In genomic region chr10:73713912-73714311, GRCh38 we compare ENCODE assay signal across 1 cellular context.
TF ChIP-seq lines count a peak whose summit lies in the region.
"Not testable (repeated sequence)": the region's sequence is repeated elsewhere in the genome, so short reads cannot be mapped to it uniquely, and the experiment has no call there.

No MANE protein-coding gene starts in this region.

TF ChIP-seq in HepG2, 621 proteins besides CTCF, POLR2A, EP300 and RAD21:
- TF ChIP-seq FOXA3 (CRISPR knock-in tag; IDR thresholded peaks at IDR 0.05) (peak; percentile 28; the same call in 1 of the 2 replicates), SAP130 (CRISPR knock-in tag; IDR thresholded peaks at IDR 0.05; ENCODE audit: low read depth) (peak; percentile 66), CREB1 (IDR thresholded peaks at IDR 0.05) (peak; percentile 17; the same call in 1 of the 2 replicates), FOSL2 (CRISPR knock-in tag; IDR thresholded peaks at IDR 0.05) (peak; percentile 92), FOSL1 (CRISPR knock-in tag; IDR thresholded peaks at IDR 0.05; ENCODE audit: borderline replicate concordance) (0 out of 2 replicates have a peak, but pooled peaks have one; percentile 63), RARA (CRISPR knock-in tag; IDR thresholded peaks at IDR 0.05) (peak; percentile 38; the same call in 1 of the 2 replicates), ARID5B (CRISPR knock-in tag; IDR thresholded peaks at IDR 0.05) (peak; percentile 53; the same call in 1 of the 2 replicates), MED1 (CRISPR knock-in tag; IDR thresholded peaks at IDR 0.05) (0 out of 2 replicates have a peak, but pooled peaks have one; percentile 25), FOXP1 (CRISPR knock-in tag; IDR thresholded peaks at IDR 0.05) (peak; percentile 24; the same call in 1 of the 2 replicates), SOX5 (CRISPR knock-in tag; IDR thresholded peaks at IDR 0.05; ENCODE audit: borderline replicate concordance) (peak; percentile 32; the same call in 1 of the 2 replicates), TFAP4 (IDR thresholded peaks at IDR 0.05; ENCODE audit: borderline replicate concordance, low read depth) (peak; percentile 29; the same call in 1 of the 2 replicates), SIX4 (CRISPR knock-in tag; IDR thresholded peaks at IDR 0.05) (peak; percentile 90), CREM (IDR thresholded peaks at IDR 0.05) (peak; percentile 24; the same call in 1 of the 2 replicates), CEBPG (CRISPR knock-in tag; IDR thresholded peaks at IDR 0.05) (0 out of 2 replicates have a peak, but pooled peaks have one; percentile 6), FOXA1 (CRISPR knock-in tag; IDR thresholded peaks at IDR 0.05) (0 out of 2 replicates have a peak, but pooled peaks have one; percentile 29), TEAD3 (CRISPR knock-in tag; optimal IDR thresholded peaks at IDR 0.05; ENCODE audit: borderline replicate concordance) (peak; percentile 54), ZBTB26 (CRISPR knock-in tag; IDR thresholded peaks at IDR 0.05; ENCODE audit: borderline replicate concordance) (peak; percentile 74; the same call in 1 of the 2 replicates), TCF7 (IDR thresholded peaks at IDR 0.05; ENCODE audit: low read depth) (peak; percentile 49; the same call in 1 of the 2 replicates)
- TF ChIP-seq CREB1 (CRISPR knock-in tag; IDR thresholded peaks at IDR 0.05); FOXP1 (IDR thresholded peaks at IDR 0.05); CREM (CRISPR knock-in tag; IDR thresholded peaks at IDR 0.05); FOXA1 (IDR thresholded peaks at IDR 0.05): not testable (repeated sequence)
- TF ChIP-seq, protein P1, sequence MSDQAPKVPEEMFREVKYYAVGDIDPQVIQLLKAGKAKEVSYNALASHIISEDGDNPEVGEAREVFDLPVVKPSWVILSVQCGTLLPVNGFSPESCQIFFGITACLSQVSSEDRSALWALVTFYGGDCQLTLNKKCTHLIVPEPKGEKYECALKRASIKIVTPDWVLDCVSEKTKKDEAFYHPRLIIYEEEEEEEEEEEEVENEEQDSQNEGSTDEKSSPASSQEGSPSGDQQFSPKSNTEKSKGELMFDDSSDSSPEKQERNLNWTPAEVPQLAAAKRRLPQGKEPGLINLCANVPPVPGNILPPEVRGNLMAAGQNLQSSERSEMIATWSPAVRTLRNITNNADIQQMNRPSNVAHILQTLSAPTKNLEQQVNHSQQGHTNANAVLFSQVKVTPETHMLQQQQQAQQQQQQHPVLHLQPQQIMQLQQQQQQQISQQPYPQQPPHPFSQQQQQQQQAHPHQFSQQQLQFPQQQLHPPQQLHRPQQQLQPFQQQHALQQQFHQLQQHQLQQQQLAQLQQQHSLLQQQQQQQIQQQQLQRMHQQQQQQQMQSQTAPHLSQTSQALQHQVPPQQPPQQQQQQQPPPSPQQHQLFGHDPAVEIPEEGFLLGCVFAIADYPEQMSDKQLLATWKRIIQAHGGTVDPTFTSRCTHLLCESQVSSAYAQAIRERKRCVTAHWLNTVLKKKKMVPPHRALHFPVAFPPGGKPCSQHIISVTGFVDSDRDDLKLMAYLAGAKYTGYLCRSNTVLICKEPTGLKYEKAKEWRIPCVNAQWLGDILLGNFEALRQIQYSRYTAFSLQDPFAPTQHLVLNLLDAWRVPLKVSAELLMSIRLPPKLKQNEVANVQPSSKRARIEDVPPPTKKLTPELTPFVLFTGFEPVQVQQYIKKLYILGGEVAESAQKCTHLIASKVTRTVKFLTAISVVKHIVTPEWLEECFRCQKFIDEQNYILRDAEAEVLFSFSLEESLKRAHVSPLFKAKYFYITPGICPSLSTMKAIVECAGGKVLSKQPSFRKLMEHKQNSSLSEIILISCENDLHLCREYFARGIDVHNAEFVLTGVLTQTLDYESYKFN (CRISPR knock-in tag; conservative IDR thresholded peaks at IDR 0.05): peak; percentile 58
